Comparison of ENCODE assay signal across 18 cellular contexts in the genomic region with DNA sequence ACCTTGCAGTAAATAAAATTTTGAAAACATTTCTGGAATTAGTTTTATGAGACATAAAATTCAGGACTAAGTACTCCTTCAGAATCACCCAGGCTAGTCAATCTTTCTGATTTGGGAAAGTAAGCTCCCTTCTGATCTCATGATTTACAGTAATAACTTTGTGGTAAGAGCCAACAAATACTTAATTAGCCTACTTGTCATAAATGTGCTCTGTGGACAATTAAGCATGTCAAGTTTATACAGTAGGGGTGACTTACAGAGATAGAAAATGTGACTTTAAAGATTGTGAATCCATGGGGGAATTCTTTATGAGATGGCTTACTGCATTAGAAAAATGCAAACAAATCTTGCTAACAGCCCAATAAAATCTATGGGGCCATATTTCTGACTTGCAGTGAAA.
"Had no signal": no experiment of that assay in that cellular context is flagged by ENCODE, and none has a peak within 500 bp of the region (broad histone marks: within the 10 kb centered on the region; RNA-seq: fewer than 3 reads in every experiment).

No MANE protein-coding gene starts in this region.

- H3K36me3 Mint-ChIP-seq: activated naive CD8-positive, alpha-beta T cell; neural progenitor cell; stimulated activated naive B cell treated with anti-CD40 and anti-IgM and Interleukin-4, amounts not matched to agents 10 μg/mL and 1 μg/mL and 100 μg/mL, for 72 hours had no signal

- DNase-seq: activated CD4-positive, alpha-beta T cell treated with anti-CD3 and anti-CD28 coated beads, Interleukin-2, amount 10 ng/mL, durations not matched to agents 24 days and 14 days; activated CD4-positive, CD25-positive, alpha-beta regulatory T cell; activated CD8-positive, alpha-beta memory T cell treated with anti-CD3 and anti-CD28 coated beads, Interleukin-2, amount 50 U/mL, for 4 hours; activated CD8-positive, alpha-beta T cell treated with anti-CD3 and anti-CD28 coated beads, Interleukin-2, amount 10 ng/mL, durations not matched to agents 7 days and 5 days; activated gamma-delta T cell; activated T-cell treated with anti-CD3 and anti-CD28 coated beads, Interleukin-2, amount 50 U/mL, for 72 hours; hippocampal formation; ovary; SJCRH30; stimulated activated CD4-positive, alpha-beta T cell treated with anti-CD3 and anti-CD28 coated beads, Interleukin-4, amount 100 ng/mL, for 1 hour; stimulated activated naive B cell treated with anti-CD40 and anti-IgM and Interleukin-4, amounts not matched to agents 10 μg/mL and 1 μg/mL and 100 μg/mL, for 72 hours; SW 1271; transverse colon had no signal

- H3K9me3 ChIP-seq: ovary, SJCRH30, transverse colon had no signal

- H3K9ac ChIP-seq: neural progenitor cell had no signal

- H3K27ac Mint-ChIP-seq: activated CD4-positive, alpha-beta T cell treated with anti-CD3 and anti-CD28 coated beads, Interleukin-2, amount 10 ng/mL, durations not matched to agents 24 days and 14 days; activated CD8-positive, alpha-beta T cell treated with anti-CD3 and anti-CD28 coated beads, Interleukin-2, amount 10 ng/mL, durations not matched to agents 7 days and 5 days; activated naive CD8-positive, alpha-beta T cell; activated T-cell treated with anti-CD3 and anti-CD28 coated beads, Interleukin-2, amount 50 U/mL, for 72 hours; neural progenitor cell; stimulated activated naive B cell treated with anti-CD40 and anti-IgM and Interleukin-4, amounts not matched to agents 10 μg/mL and 1 μg/mL and 100 μg/mL, for 72 hours; T-helper 2 cell treated with Interferon-gamma antibody and Interleukin-4, amounts not matched to agents 5 μg/mL and 100 μg/mL, for 36 hours had no signal

- H3K4me2 ChIP-seq: neural progenitor cell had no signal

- H3K27me3 ChIP-seq: breast epithelium, neural progenitor cell, ovary, SJCRH30, transverse colon had no signal

- H3K4me3 ChIP-seq: breast epithelium, neural progenitor cell, ovary, SJCRH30, transverse colon had no signal

- H3K4me3 Mint-ChIP-seq: activated CD4-positive, alpha-beta T cell treated with anti-CD3 and anti-CD28 coated beads, Interleukin-2, amount 10 ng/mL, durations not matched to agents 24 days and 14 days; activated CD8-positive, alpha-beta T cell treated with anti-CD3 and anti-CD28 coated beads, Interleukin-2, amount 10 ng/mL, durations not matched to agents 7 days and 5 days; activated naive CD8-positive, alpha-beta T cell; activated T-cell treated with anti-CD3 and anti-CD28 coated beads, Interleukin-2, amount 50 U/mL, for 72 hours; neural progenitor cell; stimulated activated naive B cell treated with anti-CD40 and anti-IgM and Interleukin-4, amounts not matched to agents 10 μg/mL and 1 μg/mL and 100 μg/mL, for 72 hours; T-helper 2 cell treated with Interferon-gamma antibody and Interleukin-4, amounts not matched to agents 5 μg/mL and 100 μg/mL, for 36 hours had no signal

- H3K27ac ChIP-seq: breast epithelium, neural progenitor cell, ovary, SJCRH30, transverse colon had no signal

- H3K27me3 Mint-ChIP-seq: activated CD4-positive, alpha-beta T cell treated with anti-CD3 and anti-CD28 coated beads, Interleukin-2, amount 10 ng/mL, durations not matched to agents 24 days and 14 days; activated naive CD8-positive, alpha-beta T cell; stimulated activated naive B cell treated with anti-CD40 and anti-IgM and Interleukin-4, amounts not matched to agents 10 μg/mL and 1 μg/mL and 100 μg/mL, for 72 hours had no signal

- H3K4me1 ChIP-seq: breast epithelium, SJCRH30, transverse colon had no signal

- ATAC-seq: activated CD8-positive, alpha-beta T cell treated with anti-CD3 and anti-CD28 coated beads, Interleukin-2, amount 10 ng/mL, durations not matched to agents 7 days and 5 days; activated T-cell treated with anti-CD3 and anti-CD28 coated beads, Interleukin-2, amount 50 U/mL, for 72 hours; esophagus mucosa; stimulated activated naive B cell treated with anti-CD40 and anti-IgM and Interleukin-4, amounts not matched to agents 10 μg/mL and 1 μg/mL and 100 μg/mL, for 72 hours had no signal

- H3K4me1 Mint-ChIP-seq: activated CD4-positive, alpha-beta T cell treated with anti-CD3 and anti-CD28 coated beads, Interleukin-2, amount 10 ng/mL, durations not matched to agents 24 days and 14 days; stimulated activated naive B cell treated with anti-CD40 and anti-IgM and Interleukin-4, amounts not matched to agents 10 μg/mL and 1 μg/mL and 100 μg/mL, for 72 hours had no signal

- H2AFZ ChIP-seq: neural progenitor cell had no signal

- H3K36me3 ChIP-seq: breast epithelium, neural progenitor cell, ovary, SJCRH30, transverse colon had no signal
